In genomic region chr5:74975582-74975981, GRCh38 we compare ENCODE assay signal across 1 cellular context.
TF ChIP-seq lines count a peak whose summit lies in the region.

No MANE protein-coding gene starts in this region.

TF ChIP-seq in K562, 482 proteins besides CTCF, POLR2A, EP300 and RAD21:
- TF ChIP-seq ZNF12 (CRISPR knock-in tag; IDR thresholded peaks at IDR 0.05): peak; percentile 91
- no peak for TF ChIP-seq ADNP (tag; IDR thresholded peaks at IDR 0.05)
